ENCODE assay signal across 9 cellular contexts in the genomic region with DNA sequence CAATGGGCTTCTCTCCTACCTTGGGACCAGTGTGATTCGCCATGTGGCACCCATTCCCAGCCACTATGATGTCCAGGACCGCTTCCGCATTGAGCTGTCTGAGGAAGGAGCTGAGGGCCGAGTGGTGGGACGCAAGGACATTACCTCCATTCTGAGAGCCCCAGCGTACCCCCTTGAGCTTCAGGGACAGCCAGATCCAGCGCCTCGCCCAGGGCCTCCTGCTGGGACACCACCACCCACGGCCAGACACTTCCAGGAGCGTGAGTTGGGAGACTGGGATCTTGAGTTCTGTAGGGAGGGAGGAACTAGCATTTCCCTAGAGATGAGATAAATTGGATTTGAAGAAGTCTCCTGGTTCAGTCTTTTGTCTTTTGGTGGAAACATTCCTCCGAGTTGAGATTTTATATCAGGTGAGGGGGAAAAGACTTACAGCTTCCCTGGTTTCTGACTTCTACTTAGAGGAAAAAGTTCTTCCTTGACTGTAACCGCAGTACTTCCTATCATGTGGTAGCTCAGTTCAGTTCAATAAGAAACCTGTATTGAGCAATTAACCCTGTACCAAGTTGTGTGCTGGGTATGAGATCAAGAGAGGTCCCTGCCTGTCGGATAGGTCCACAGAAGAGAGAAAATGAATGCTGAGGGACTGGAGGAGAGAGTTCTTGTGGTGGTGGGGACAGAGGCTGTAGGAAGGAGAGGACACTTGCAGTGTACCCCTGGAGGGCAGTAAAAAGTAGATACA. TPM values are rescaled to one million over a fixed set of nuclear protein-coding genes. Genes with fewer than 3 reads are reported as not detected.
DNase-seq lines count a peak whose midpoint lies in the region; ATAC-seq and TF ChIP-seq lines count a peak whose summit lies in the region.
"Had no signal": no experiment of that assay in that cellular context is flagged by ENCODE, and none has a peak within 500 bp of the region (broad histone marks: within the 10 kb centered on the region; RNA-seq: fewer than 3 reads in every experiment).

No MANE protein-coding gene starts in this region.

- ATAC-seq in DND-41 (ENCODE audit: insufficient read depth, low read depth) (no peak), psoas muscle (no peak), GM18909 (IDR thresholded peaks at IDR 0.05; ENCODE audit: poor library complexity, unreplicated experiment) (no peak)

- H3K27ac ChIP-seq in DND-41 (ENCODE audit: low read length) (no peak overlapping the region), OCI-LY3 (ENCODE audit: low read length) (no peak overlapping the region), duodenal mucosa (ENCODE audit: low read depth, low read length) (no peak overlapping the region), psoas muscle (no peak overlapping the region)

- H3K27me3 ChIP-seq in DND-41 (ENCODE audit: insufficient read depth, low read length, poor library complexity): no peaks in the 10 kb centered on the region
- no peaks in the 10 kb centered on the region for H3K27me3 ChIP-seq in OCI-LY3 (ENCODE audit: low read depth, low read length)
- H3K27me3 ChIP-seq in duodenal mucosa (ENCODE audit: control insufficient read depth in 1 of 2, insufficient read depth in 2 of 2, low read length in 2 of 2): no peaks in the 10 kb centered on the region
- H3K27me3 ChIP-seq in psoas muscle (ENCODE audit: insufficient read depth in 3 of 3, low read length in 2 of 3): no peaks in the 10 kb centered on the region

- TF ChIP-seq CTCF in DND-41 (IDR thresholded peaks at IDR 0.05; ENCODE audit: borderline replicate concordance, extremely low read depth, low read length, poor library complexity, severe bottlenecking) (no peak), OCI-LY3 (IDR thresholded peaks at IDR 0.05; ENCODE audit: low read depth, low read length) (no peak), psoas muscle (IDR thresholded peaks at IDR 0.05) (no peak), lower leg skin (IDR thresholded peaks at IDR 0.05) (no peak)

- H3K36me3 ChIP-seq in DND-41 (ENCODE audit: insufficient read depth, low read length) (no peaks in the 10 kb centered on the region), OCI-LY3 (replicated peaks; ENCODE audit: low read depth, low read length) (no peaks in the 10 kb centered on the region), duodenal mucosa (ENCODE audit: control insufficient read depth in 1 of 2, insufficient read depth in 2 of 2, low read length in 2 of 2) (no peaks in the 10 kb centered on the region), psoas muscle (ENCODE audit: insufficient read depth in 1 of 2, low read depth in 1 of 2) (peaks cover 0 to 9% of the 10 kb centered on the region in 2 donors)

- H3K9me3 ChIP-seq in DND-41 (ENCODE audit: insufficient read depth, low read length, severe bottlenecking) (no peaks in the 10 kb centered on the region), OCI-LY3 (ENCODE audit: insufficient read depth, low read length) (no peaks in the 10 kb centered on the region), duodenal mucosa (ENCODE audit: control insufficient read depth in 1 of 2, low read length in 2 of 2) (no peaks in the 10 kb centered on the region), psoas muscle (no peaks in the 10 kb centered on the region)

- DNase-seq in DND-41: no peak
- DNase-seq in psoas muscle: no peak
- no peak for DNase-seq in HEK293T (ENCODE audit: extremely low spot score)
- DNase-seq in kidney tubule cell (ENCODE audit: low spot score): no peak
- no peak for DNase-seq in lower leg skin (ENCODE audit: low spot score in 2 of 2)
- DNase-seq: NCI-H69 had no signal

- peak overlapping the region in 1 of 2 experiments; percentile 56; a peak in 2 of 4 replicates for H3K4me3 ChIP-seq in DND-41 (ENCODE audit: low read depth in 1 of 2, low read length in 2 of 2)
- H3K4me3 ChIP-seq in OCI-LY3 (ENCODE audit: low read length): peak overlapping the region; percentile 84
- H3K4me3 ChIP-seq in duodenal mucosa (ENCODE audit: low read depth in 1 of 2, low read length in 2 of 2): peak overlapping the region; percentile 9 to 13
- H3K4me3 ChIP-seq in psoas muscle: peak overlapping the region; percentile 88
- no peak overlapping the region for H3K4me3 ChIP-seq in lower leg skin (ENCODE audit: low read depth, poor library complexity, severe bottlenecking)

- intact Hi-C loops in psoas muscle (cut with DNase I): loop anchor here (5.0 kb wide), 1 partner anchor 59 kb away; a partner anchor contains a TSS
- intact Hi-C loops in lower leg skin (cut with DNase I; ENCODE audit: low total_unique reads): no loop called here

- H3K79me2 ChIP-seq in DND-41 (ENCODE audit: insufficient read depth, low read length): peaks cover 5% of the 10 kb centered on the region; the same call in 1 of the 2 replicates
- no peaks in the 10 kb centered on the region for H3K79me2 ChIP-seq in OCI-LY3 (ENCODE audit: low read length)

- 87 to 93% (median 88%) methylated on average over 13 of the region's 13 CpGs for WGBS in psoas muscle, 3 donors
- WGBS in lower leg skin, 2 donors: 89 to 91% methylated on average over 13 of the region's 13 CpGs

- H2AFZ ChIP-seq in DND-41 (ENCODE audit: low read depth, low read length) (no peak overlapping the region), OCI-LY3 (ENCODE audit: low read depth, low read length) (no peak overlapping the region)

- no peak for TF ChIP-seq POLR2A in lower leg skin (IDR thresholded peaks at IDR 0.05)

- H3K9ac ChIP-seq in DND-41 (ENCODE audit: low read depth, low read length) (peak overlapping the region; percentile 89), OCI-LY3 (ENCODE audit: low read length) (no peak overlapping the region), duodenal mucosa (ENCODE audit: low read depth in 1 of 2, low read length in 2 of 2) (peak overlapping the region; percentile 57 to 77)

- peak overlapping the region; percentile 98 for H3K4me2 ChIP-seq in DND-41 (ENCODE audit: insufficient read depth, low read length)
- peak overlapping the region; percentile 92 for H3K4me2 ChIP-seq in OCI-LY3 (ENCODE audit: low read length)

- CTCF ChIA-PET in HEK293T (lab: Yijun Ruan, JAX): interaction anchor here (1.1 to 1.9 kb wide), 6 partner anchors 10 to 113 kb away, joined by 3 to 9 read pairs (median 4); a partner anchor contains a TSS

- POLR2A ChIA-PET in HEK293T (lab: Yijun Ruan, JAX): interaction anchor here (1.2 to 2.3 kb wide), 4 partner anchors 11 to 92 kb away, joined by 3 to 14 read pairs (median 8); a partner anchor contains a TSS

- H4K20me1 ChIP-seq in DND-41 (ENCODE audit: insufficient read depth, low read length) (no peaks in the 10 kb centered on the region), OCI-LY3 (ENCODE audit: insufficient read depth, low read length) (no peaks in the 10 kb centered on the region)

- H3K4me1 ChIP-seq in DND-41 (ENCODE audit: insufficient read depth, low read length): peaks cover 24% of the 10 kb centered on the region
- peaks cover 9% of the 10 kb centered on the region; the same call in 1 of the 2 replicates for H3K4me1 ChIP-seq in OCI-LY3 (ENCODE audit: low read length)
- H3K4me1 ChIP-seq in duodenal mucosa (ENCODE audit: control insufficient read depth in 1 of 2, insufficient read depth in 2 of 2, low read length in 2 of 2): peaks cover 6 to 14% of the 10 kb centered on the region in 2 donors
- no peaks in the 10 kb centered on the region for H3K4me1 ChIP-seq in psoas muscle

TF ChIP-seq in HEK293T, 16 proteins besides CTCF, POLR2A, EP300 and RAD21:
- TF ChIP-seq ARNT (IDR thresholded peaks at IDR 0.05) (no peak), FOXM1 (IDR thresholded peaks at IDR 0.05; ENCODE audit: borderline replicate concordance) (no peak), NFRKB (IDR thresholded peaks at IDR 0.05) (no peak), SP1 (IDR thresholded peaks at IDR 0.05) (no peak), TARDBP (IDR thresholded peaks at IDR 0.05) (no peak), SUZ12 (IDR thresholded peaks at IDR 0.05) (no peak), BHLHE40 (IDR thresholded peaks at IDR 0.05; ENCODE audit: borderline replicate concordance) (no peak), LEF1 (IDR thresholded peaks at IDR 0.05; ENCODE audit: borderline replicate concordance) (no peak), CTBP1 (IDR thresholded peaks at IDR 0.05; ENCODE audit: borderline replicate concordance) (no peak), FOXK2 (IDR thresholded peaks at IDR 0.05) (no peak), ELF4 (IDR thresholded peaks at IDR 0.05) (no peak), ZNF384 (IDR thresholded peaks at IDR 0.05) (no peak), FOXA1 (IDR thresholded peaks at IDR 0.05) (no peak), HDGF (IDR thresholded peaks at IDR 0.05; ENCODE audit: borderline replicate concordance) (no peak), L3MBTL2 (conservative IDR thresholded peaks at IDR 0.05) (no peak)
- TF ChIP-seq, protein P1, sequence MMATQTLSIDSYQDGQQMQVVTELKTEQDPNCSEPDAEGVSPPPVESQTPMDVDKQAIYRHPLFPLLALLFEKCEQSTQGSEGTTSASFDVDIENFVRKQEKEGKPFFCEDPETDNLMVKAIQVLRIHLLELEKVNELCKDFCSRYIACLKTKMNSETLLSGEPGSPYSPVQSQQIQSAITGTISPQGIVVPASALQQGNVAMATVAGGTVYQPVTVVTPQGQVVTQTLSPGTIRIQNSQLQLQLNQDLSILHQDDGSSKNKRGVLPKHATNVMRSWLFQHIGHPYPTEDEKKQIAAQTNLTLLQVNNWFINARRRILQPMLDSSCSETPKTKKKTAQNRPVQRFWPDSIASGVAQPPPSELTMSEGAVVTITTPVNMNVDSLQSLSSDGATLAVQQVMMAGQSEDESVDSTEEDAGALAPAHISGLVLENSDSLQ (IDR thresholded peaks at IDR 0.05): no peak

RNA-seq across cellular contexts. Expression of a gene that starts 1.3 kb away (rescaled TPM):
- total RNA-seq in psoas muscle (1 to 10 TPM; 6.2 to 7.0 (median 6.4) TPM), lower leg skin (10 to 100 TPM; 22.3 to 33.5 (median 26.9) TPM)
- polyA plus RNA-seq in psoas muscle: 10 to 100 TPM in 1 of 3 donors, 1 to 10 TPM in 2; 7.7 to 11.3 (median 7.9) TPM

RNA-seq across cellular contexts. Expression of a gene that starts 11.5 kb away (rescaled TPM):
- total RNA-seq in psoas muscle (10 to 100 TPM in 2 of 4 donors, 1 to 10 TPM in 2; 6.2 to 16.9 (median 9.7) TPM), lower leg skin (10 to 100 TPM in 1 of 4 donors, 1 to 10 TPM in 3; 4.9 to 47.6 (median 7.3) TPM)
- 10 to 100 TPM in 1 of 3 donors, 1 to 10 TPM in 2; 4.2 to 11.5 (median 7.7) TPM for polyA plus RNA-seq in psoas muscle

RNA-seq across cellular contexts. Expression of a gene that starts 27.5 kb away (rescaled TPM):
- 1 to 10 TPM in 1 of 4 donors, under 1 TPM in 3; 0.13 to 1.1 (median 0.31) TPM for total RNA-seq in psoas muscle
- polyA plus RNA-seq in psoas muscle: under 1 TPM; 0.18 to 0.55 (median 0.23) TPM
- total RNA-seq in lower leg skin: 1 to 10 TPM in 2 of 4 donors, under 1 TPM in 2; 0.15 to 4.3 (median 0.99) TPM

RNA-seq across cellular contexts. Expression of a gene that starts 27.7 kb away (rescaled TPM):
- 10 to 100 TPM; 32.5 to 41.5 (median 34.1) TPM for total RNA-seq in psoas muscle
- polyA plus RNA-seq in psoas muscle: 10 to 100 TPM; 16.7 to 35.2 (median 28.5) TPM
- 10 to 100 TPM; 42.0 to 82.2 (median 63.7) TPM for total RNA-seq in lower leg skin

RNA-seq across cellular contexts. Expression of a gene that starts 27.7 kb away (rescaled TPM):
- total RNA-seq in psoas muscle (not detected), lower leg skin (1 to 10 TPM; 1.3 to 3.4 (median 1.6) TPM)
- polyA plus RNA-seq in psoas muscle: under 1 TPM in 2 of 3 donors, not detected in 1; 0.04 to 0.36 TPM
